Comparison of ENCODE assay signal across 7 cellular contexts in genomic region chr1:155210708-155211107, GRCh38. TPM values are rescaled to one million over a fixed set of nuclear protein-coding genes. Genes with fewer than 3 reads are reported as not detected.
DNase-seq lines count a peak whose midpoint lies in the region; ATAC-seq and TF ChIP-seq lines count a peak whose summit lies in the region.
"Not testable (repeated sequence)": the region's sequence is repeated elsewhere in the genome, so short reads cannot be mapped to it uniquely, and the experiment has no call there.

No MANE protein-coding gene starts in this region.

- H3K27me3 ChIP-seq in CD4-positive, CD25-positive, alpha-beta regulatory T cell (ENCODE audit: control insufficient read depth, insufficient read depth, low read length); HL-60 (ENCODE audit: insufficient read depth, poor library complexity, severe bottlenecking); ascending aorta; muscle layer of duodenum (ENCODE audit: low read depth, low read length): not testable (repeated sequence)

- H3K9me3 Mint-ChIP-seq in CD4-positive, CD25-positive, alpha-beta regulatory T cell; activated CD8-positive, alpha-beta memory T cell treated with anti-CD3 and anti-CD28 coated beads, Interleukin-2, amount 10 ng/mL, durations not matched to agents 7 days and 5 days (ENCODE audit: low read depth); endothelial cell (ENCODE audit: unreplicated experiment): not testable (repeated sequence)

- not testable (repeated sequence) for H3K4me3 ChIP-seq in CD4-positive, CD25-positive, alpha-beta regulatory T cell (ENCODE audit: low read depth, low read length); HL-60 (replicated peaks; ENCODE audit: insufficient read depth, low read length); ascending aorta; muscle layer of duodenum (ENCODE audit: low read depth in 1 of 2, low read length in 2 of 2)

- H3K27me3 Mint-ChIP-seq in CD4-positive, CD25-positive, alpha-beta regulatory T cell; activated CD8-positive, alpha-beta memory T cell treated with anti-CD3 and anti-CD28 coated beads, Interleukin-2, amount 10 ng/mL, durations not matched to agents 7 days and 5 days: not testable (repeated sequence)
- peaks cover 21% of the 10 kb centered on the region for H3K27me3 Mint-ChIP-seq in endothelial cell (ENCODE audit: unreplicated experiment)

- CTCF ChIA-PET in activated CD8-positive, alpha-beta memory T cell treated with anti-CD3 and anti-CD28 coated beads, Interleukin-2, amount 10 ng/mL, durations not matched to agents 7 days and 5 days (lab: Charles Lee) = not testable (repeated sequence)

- TF ChIP-seq CTCF in HL-60 (IDR thresholded peaks at IDR 0.05; ENCODE audit: insufficient read depth, low read length); ascending aorta (IDR thresholded peaks at IDR 0.05); endothelial cell (IDR thresholded peaks at IDR 0.05; ENCODE audit: unreplicated experiment): not testable (repeated sequence)

- peaks cover 10 to 34% (median 26%) of the 10 kb centered on the region in 4 donors for H3K4me1 Mint-ChIP-seq in CD4-positive, CD25-positive, alpha-beta regulatory T cell
- H3K4me1 Mint-ChIP-seq in activated CD8-positive, alpha-beta memory T cell treated with anti-CD3 and anti-CD28 coated beads, Interleukin-2, amount 10 ng/mL, durations not matched to agents 7 days and 5 days = peaks cover 41% of the 10 kb centered on the region
- H3K4me1 Mint-ChIP-seq in endothelial cell (ENCODE audit: unreplicated experiment) = peaks cover 35% of the 10 kb centered on the region

- not testable (repeated sequence) for H3K27ac ChIP-seq in CD4-positive, CD25-positive, alpha-beta regulatory T cell (ENCODE audit: insufficient read depth, low read length, poor library complexity, severe bottlenecking)
- H3K27ac ChIP-seq in HL-60 (replicated peaks) (peak overlapping the region; percentile 99), ascending aorta (peak overlapping the region; percentile 49 to 99), muscle layer of duodenum (ENCODE audit: low read length) (peak overlapping the region; percentile 43)

- DNase-seq in CD4-positive, CD25-positive, alpha-beta regulatory T cell; HL-60 (ENCODE audit: low read depth in 1 of 2, low spot score in 1 of 2); activated CD8-positive, alpha-beta memory T cell treated with anti-CD3 and anti-CD28 coated beads, Interleukin-2, amount 10 ng/mL, durations not matched to agents 7 days and 5 days; ascending aorta (ENCODE audit: low spot score in 2 of 2); endothelial cell (ENCODE audit: low spot score): not testable (repeated sequence)
- DNase-seq in SIG-M5 treated with dmso at 0.1 percent for 504 hours (lab: John Stamatoyannopoulos, UW; ENCODE audit: unreplicated experiment) = peak; percentile 37

- intact Hi-C loops in ascending aorta (cut with DNase I) = not testable (repeated sequence)

- H3K9me3 ChIP-seq in CD4-positive, CD25-positive, alpha-beta regulatory T cell (ENCODE audit: control insufficient read depth in 2 of 2, low read length in 2 of 2); ascending aorta; muscle layer of duodenum (ENCODE audit: control insufficient read depth in 1 of 2, low read length in 2 of 2): not testable (repeated sequence)

- peak overlapping the region in 3 of 4 donors; percentile 53 to 95 (median 65) for H3K4me3 Mint-ChIP-seq in CD4-positive, CD25-positive, alpha-beta regulatory T cell
- peak overlapping the region; percentile 83 for H3K4me3 Mint-ChIP-seq in activated CD8-positive, alpha-beta memory T cell treated with anti-CD3 and anti-CD28 coated beads, Interleukin-2, amount 10 ng/mL, durations not matched to agents 7 days and 5 days
- H3K4me3 Mint-ChIP-seq in endothelial cell (ENCODE audit: unreplicated experiment) = peak overlapping the region; percentile 16

- ATAC-seq in CD4-positive, CD25-positive, alpha-beta regulatory T cell (ENCODE audit: low read depth in 2 of 2); activated CD8-positive, alpha-beta memory T cell treated with anti-CD3 and anti-CD28 coated beads, Interleukin-2, amount 10 ng/mL, durations not matched to agents 7 days and 5 days: not testable (repeated sequence)

- not testable (repeated sequence) for H3K36me3 ChIP-seq in CD4-positive, CD25-positive, alpha-beta regulatory T cell (ENCODE audit: control insufficient read depth, insufficient read depth, low read length); ascending aorta
- H3K36me3 ChIP-seq in muscle layer of duodenum (ENCODE audit: control insufficient read depth in 1 of 2, insufficient read depth in 2 of 2, low read length in 2 of 2) = peaks cover 0 to 21% of the 10 kb centered on the region in 2 donors

- H3K4me1 ChIP-seq in CD4-positive, CD25-positive, alpha-beta regulatory T cell (ENCODE audit: control insufficient read depth, insufficient read depth, low read length, poor library complexity, severe bottlenecking) = peaks cover 29% of the 10 kb centered on the region
- H3K4me1 ChIP-seq in ascending aorta (peaks cover 7 to 27% of the 10 kb centered on the region in 2 donors), muscle layer of duodenum (ENCODE audit: control insufficient read depth in 1 of 2, insufficient read depth in 2 of 2, low read length in 2 of 2) (peaks cover 14 to 37% of the 10 kb centered on the region in 2 donors)

- peak overlapping the region in 1 of 3 donors; percentile 37 for H3K27ac Mint-ChIP-seq in CD4-positive, CD25-positive, alpha-beta regulatory T cell
- H3K27ac Mint-ChIP-seq in activated CD8-positive, alpha-beta memory T cell treated with anti-CD3 and anti-CD28 coated beads, Interleukin-2, amount 10 ng/mL, durations not matched to agents 7 days and 5 days = not testable (repeated sequence)
- H3K27ac Mint-ChIP-seq in endothelial cell (ENCODE audit: unreplicated experiment) = peak overlapping the region; percentile 38

- H3K36me3 Mint-ChIP-seq in CD4-positive, CD25-positive, alpha-beta regulatory T cell; activated CD8-positive, alpha-beta memory T cell treated with anti-CD3 and anti-CD28 coated beads, Interleukin-2, amount 10 ng/mL, durations not matched to agents 7 days and 5 days: not testable (repeated sequence)
- H3K36me3 Mint-ChIP-seq in endothelial cell (ENCODE audit: low read depth, unreplicated experiment) = peaks cover 15% of the 10 kb centered on the region

RNA-seq across cellular contexts. Expression of gene MTX1, which starts 2.2 kb away (rescaled TPM):
- total RNA-seq in CD4-positive, CD25-positive, alpha-beta regulatory T cell = 18.4 TPM
- polyA plus RNA-seq in CD4-positive, CD25-positive, alpha-beta regulatory T cell = 10 to 100 TPM; 44.3 to 52.2 (median 49.0) TPM
- 10 to 100 TPM; 39.0 to 48.6 TPM for total RNA-seq in activated CD8-positive, alpha-beta memory T cell treated with anti-CD3 and anti-CD28 coated beads, Interleukin-2, amount 10 ng/mL, durations not matched to agents 7 days and 5 days
- total RNA-seq in ascending aorta (23.9 TPM), endothelial cell (ENCODE audit: unreplicated experiment) (38.8 TPM)

RNA-seq across cellular contexts. Expression of gene THBS3, which starts 3.0 kb away (rescaled TPM):
- total RNA-seq in CD4-positive, CD25-positive, alpha-beta regulatory T cell = 18.4 TPM
- polyA plus RNA-seq in CD4-positive, CD25-positive, alpha-beta regulatory T cell = 1 to 10 TPM; 2.7 to 4.1 (median 3.7) TPM
- 10 to 100 TPM; 14.3 to 23.5 TPM for total RNA-seq in activated CD8-positive, alpha-beta memory T cell treated with anti-CD3 and anti-CD28 coated beads, Interleukin-2, amount 10 ng/mL, durations not matched to agents 7 days and 5 days
- 40.3 TPM for total RNA-seq in ascending aorta
- total RNA-seq in endothelial cell (ENCODE audit: unreplicated experiment) = 35.5 TPM

RNA-seq across cellular contexts. Expression of gene TRIM46, which starts 37.1 kb away (rescaled TPM):
- total RNA-seq in CD4-positive, CD25-positive, alpha-beta regulatory T cell = 6.1 TPM
- 1 to 10 TPM in 2 of 4 donors, under 1 TPM in 2; 0.44 to 1.6 (median 0.78) TPM for polyA plus RNA-seq in CD4-positive, CD25-positive, alpha-beta regulatory T cell
- total RNA-seq in activated CD8-positive, alpha-beta memory T cell treated with anti-CD3 and anti-CD28 coated beads, Interleukin-2, amount 10 ng/mL, durations not matched to agents 7 days and 5 days = 10 to 100 TPM; 11.2 to 16.1 TPM
- not detected for total RNA-seq in ascending aorta
- 8.5 TPM for total RNA-seq in endothelial cell (ENCODE audit: unreplicated experiment)

RNA-seq across cellular contexts. Expression of gene KRTCAP2, which starts 37.6 kb away (rescaled TPM):
- total RNA-seq in CD4-positive, CD25-positive, alpha-beta regulatory T cell = 122 TPM
- polyA plus RNA-seq in CD4-positive, CD25-positive, alpha-beta regulatory T cell = 100 to 1,000 TPM; 468 to 537 (median 507) TPM
- total RNA-seq in activated CD8-positive, alpha-beta memory T cell treated with anti-CD3 and anti-CD28 coated beads, Interleukin-2, amount 10 ng/mL, durations not matched to agents 7 days and 5 days = 100 to 1,000 TPM; 166 to 177 TPM
- total RNA-seq in ascending aorta = 146 TPM
- total RNA-seq in endothelial cell (ENCODE audit: unreplicated experiment) = 173 TPM

RNA-seq across cellular contexts. Expression of gene ENTREP3, which starts 44.6 kb away (rescaled TPM):
- total RNA-seq in CD4-positive, CD25-positive, alpha-beta regulatory T cell = 7.8 TPM
- under 1 TPM; 0.57 to 0.97 (median 0.72) TPM for polyA plus RNA-seq in CD4-positive, CD25-positive, alpha-beta regulatory T cell
- total RNA-seq in activated CD8-positive, alpha-beta memory T cell treated with anti-CD3 and anti-CD28 coated beads, Interleukin-2, amount 10 ng/mL, durations not matched to agents 7 days and 5 days = 10 to 100 TPM; 30.7 to 32.3 TPM
- total RNA-seq in ascending aorta (34.5 TPM), endothelial cell (ENCODE audit: unreplicated experiment) (54.1 TPM)

Comparison
In these comparisons a context has a peak if more than half of its experiments do, and no peak if none do; other contexts are left out.
1. H3K4me3 Mint-ChIP-seq: peak in every context shown above with its lines; median percentile 83 in activated CD8-positive, alpha-beta memory T cell treated with anti-CD3 and anti-CD28 coated beads, Interleukin-2, amount 10 ng/mL, durations not matched to agents 7 days and 5 days; 65 in CD4-positive, CD25-positive, alpha-beta regulatory T cell; 16 in endothelial cell.